ENCODE assay signal across 8 cellular contexts in genomic region chr2:105344704-105345345, GRCh38. TPM values are rescaled to one million over a fixed set of nuclear protein-coding genes. Genes with fewer than 3 reads are reported as not detected.
DNase-seq lines count a peak whose midpoint lies in the region; ATAC-seq, FAIRE-seq and TF ChIP-seq lines count a peak whose summit lies in the region.

No MANE protein-coding gene starts in this region.

- no peaks in the 10 kb centered on the region for H3K4me1 ChIP-seq in CD4-positive, CD25-positive, alpha-beta regulatory T cell (ENCODE audit: control insufficient read depth, insufficient read depth, low read length, poor library complexity, severe bottlenecking)
- H3K4me1 ChIP-seq in adipocyte (ENCODE audit: control insufficient read depth, insufficient read depth, low read length): peaks cover 3% of the 10 kb centered on the region
- H3K4me1 ChIP-seq in right lobe of liver: peaks cover 0 to under 1% (median 0%) of the 10 kb centered on the region in 4 donors

- no peak overlapping the region for H3K4me3 Mint-ChIP-seq in CD4-positive, CD25-positive, alpha-beta regulatory T cell
- H3K4me3 Mint-ChIP-seq in activated CD4-positive, alpha-beta T cell treated with anti-CD3 and anti-CD28 coated beads, Interleukin-2, amount 10 ng/mL, durations not matched to agents 24 days and 14 days: no peak overlapping the region

- FAIRE-seq in frontal cortex (lab: Jason Lieb, UNC): no peak

- H3K36me3 ChIP-seq in CD4-positive, CD25-positive, alpha-beta regulatory T cell (ENCODE audit: control insufficient read depth, insufficient read depth, low read length): peaks cover 93% of the 10 kb centered on the region
- H3K36me3 ChIP-seq in adipocyte (ENCODE audit: control insufficient read depth, insufficient read depth, low read length, severe bottlenecking) (peaks cover 97% of the 10 kb centered on the region), right lobe of liver (peaks cover 0 to 81% (median 27%) of the 10 kb centered on the region in 4 donors)

- no peak overlapping the region for H3K27ac Mint-ChIP-seq in CD4-positive, CD25-positive, alpha-beta regulatory T cell
- no peak overlapping the region for H3K27ac Mint-ChIP-seq in activated CD4-positive, alpha-beta T cell treated with anti-CD3 and anti-CD28 coated beads, Interleukin-2, amount 10 ng/mL, durations not matched to agents 24 days and 14 days

- TF ChIP-seq POLR2A in right lobe of liver (IDR thresholded peaks at IDR 0.05): no peak

- peaks cover 37% of the 10 kb centered on the region for H3K36me3 Mint-ChIP-seq in CD4-positive, CD25-positive, alpha-beta regulatory T cell
- peaks cover 56% of the 10 kb centered on the region for H3K36me3 Mint-ChIP-seq in activated CD4-positive, alpha-beta T cell treated with anti-CD3 and anti-CD28 coated beads, Interleukin-2, amount 10 ng/mL, durations not matched to agents 24 days and 14 days (ENCODE audit: low read depth)

- H3K27ac ChIP-seq in CD4-positive, CD25-positive, alpha-beta regulatory T cell (ENCODE audit: insufficient read depth, low read length, poor library complexity, severe bottlenecking): no peak overlapping the region
- no peak overlapping the region for H3K27ac ChIP-seq in right lobe of liver

- H3K9ac ChIP-seq in adipocyte (ENCODE audit: low read length): no peak overlapping the region

- 49% methylated on average over 4 of the region's 4 CpGs for WGBS in right lobe of liver (ENCODE audit: insufficient coverage, low coverage, low lambda C conversion rate, missing lambda C conversion rate)

- H3K9me3 Mint-ChIP-seq in CD4-positive, CD25-positive, alpha-beta regulatory T cell: no peaks in the 10 kb centered on the region
- no peaks in the 10 kb centered on the region for H3K9me3 Mint-ChIP-seq in activated CD4-positive, alpha-beta T cell treated with anti-CD3 and anti-CD28 coated beads, Interleukin-2, amount 10 ng/mL, durations not matched to agents 24 days and 14 days

- no peaks in the 10 kb centered on the region for H3K9me3 ChIP-seq in CD4-positive, CD25-positive, alpha-beta regulatory T cell (ENCODE audit: control insufficient read depth in 2 of 2, low read length in 2 of 2)
- no peaks in the 10 kb centered on the region for H3K9me3 ChIP-seq in adipocyte (ENCODE audit: control insufficient read depth, low read length)
- H3K9me3 ChIP-seq in right lobe of liver: no peaks in the 10 kb centered on the region

- intact Hi-C loops in right lobe of liver (cut with DNase I): no loop called here
- intact Hi-C loops in activated CD4-positive, alpha-beta T cell treated with anti-CD3 and anti-CD28 coated beads, Interleukin-2, amount 10 ng/mL, durations not matched to agents 24 days and 14 days (cut with micrococcal nuclease): loop anchor here (1.0 kb wide), 1 partner anchor 176 kb away; no protein-coding TSS in a partner anchor

- no peak overlapping the region for H3K4me3 ChIP-seq in CD4-positive, CD25-positive, alpha-beta regulatory T cell (ENCODE audit: low read depth, low read length)
- H3K4me3 ChIP-seq in adipocyte (ENCODE audit: low read length) (no peak overlapping the region), right lobe of liver (no peak overlapping the region)

- no peak for ATAC-seq in CD4-positive, CD25-positive, alpha-beta regulatory T cell (ENCODE audit: low read depth in 2 of 2)
- peak; percentile 46 to 64 (median 54) for ATAC-seq in right lobe of liver

- peaks cover 9 to 21% (median 13%) of the 10 kb centered on the region in 4 donors for H3K4me1 Mint-ChIP-seq in CD4-positive, CD25-positive, alpha-beta regulatory T cell
- H3K4me1 Mint-ChIP-seq in activated CD4-positive, alpha-beta T cell treated with anti-CD3 and anti-CD28 coated beads, Interleukin-2, amount 10 ng/mL, durations not matched to agents 24 days and 14 days: peaks cover 2% of the 10 kb centered on the region

- in situ Hi-C loops in KBM-7 (cut with MboI; ENCODE audit: low pct_unique_long_range_greater_than_20kb, low sequenced_read_pairs): no loop called here

- peak; percentile 40 to 54 (median 49) for TF ChIP-seq CTCF in right lobe of liver (IDR thresholded peaks at IDR 0.05)

- no peaks in the 10 kb centered on the region for H3K27me3 Mint-ChIP-seq in CD4-positive, CD25-positive, alpha-beta regulatory T cell
- no peaks in the 10 kb centered on the region for H3K27me3 Mint-ChIP-seq in activated CD4-positive, alpha-beta T cell treated with anti-CD3 and anti-CD28 coated beads, Interleukin-2, amount 10 ng/mL, durations not matched to agents 24 days and 14 days

- no peaks in the 10 kb centered on the region for H3K27me3 ChIP-seq in CD4-positive, CD25-positive, alpha-beta regulatory T cell (ENCODE audit: control insufficient read depth, insufficient read depth, low read length)
- no peaks in the 10 kb centered on the region for H3K27me3 ChIP-seq in adipocyte (replicated peaks; ENCODE audit: control insufficient read depth, insufficient read depth, low read length)
- no peaks in the 10 kb centered on the region for H3K27me3 ChIP-seq in right lobe of liver

- DNase-seq in CD4-positive, CD25-positive, alpha-beta regulatory T cell: peak in 2 of 3 donors; percentile 39 to 59
- DNase-seq in KBM-7 (peak; percentile 27), adipocyte (ENCODE audit: low read depth) (peak; percentile 83), right lobe of liver (no peak), T1000 (lab: John Stamatoyannopoulos, UW) (no peak), frontal cortex (ENCODE audit: low spot score in 2 of 2) (no peak), GM19240 (ENCODE audit: insufficient read length, low spot score) (no peak)
- DNase-seq in activated CD4-positive, alpha-beta T cell treated with anti-CD3 and anti-CD28 coated beads, Interleukin-2, amount 10 ng/mL, durations not matched to agents 24 days and 14 days: no peak

RNA-seq across cellular contexts. Expression of gene C2orf49, which starts 7.5 kb away (rescaled TPM):
- 19.5 TPM for total RNA-seq in CD4-positive, CD25-positive, alpha-beta regulatory T cell
- 10 to 100 TPM; 11.0 to 13.4 (median 11.4) TPM for polyA plus RNA-seq in CD4-positive, CD25-positive, alpha-beta regulatory T cell
- total RNA-seq in right lobe of liver (1 to 10 TPM; 3.9 to 7.4 (median 6.4) TPM), frontal cortex (29.8 TPM)
- 20.8 and 25.5 TPM in 2 replicates for total RNA-seq in activated CD4-positive, alpha-beta T cell treated with anti-CD3 and anti-CD28 coated beads, Interleukin-2, amount 10 ng/mL, durations not matched to agents 24 days and 14 days

RNA-seq across cellular contexts. Expression of gene TGFBRAP1, which starts 15.3 kb away (rescaled TPM):
- 21.0 TPM for total RNA-seq in CD4-positive, CD25-positive, alpha-beta regulatory T cell
- polyA plus RNA-seq in CD4-positive, CD25-positive, alpha-beta regulatory T cell: 10 to 100 TPM; 13.9 to 20.0 (median 16.5) TPM
- total RNA-seq in right lobe of liver (10 to 100 TPM in 2 of 6 experiments, 1 to 10 TPM in 4; 5.7 to 11.2 (median 7.1) TPM), frontal cortex (20.4 TPM)
- total RNA-seq in activated CD4-positive, alpha-beta T cell treated with anti-CD3 and anti-CD28 coated beads, Interleukin-2, amount 10 ng/mL, durations not matched to agents 24 days and 14 days: 26.2 and 26.5 TPM in 2 replicates

RNA-seq across cellular contexts. Expression of gene FHL2, which starts 54.0 kb away (rescaled TPM):
- total RNA-seq in CD4-positive, CD25-positive, alpha-beta regulatory T cell: 0.57 TPM
- polyA plus RNA-seq in CD4-positive, CD25-positive, alpha-beta regulatory T cell: 1 to 10 TPM in 3 of 4 donors, under 1 TPM in 1; 0.76 to 2.0 (median 1.2) TPM
- total RNA-seq in right lobe of liver (10 to 100 TPM in 3 of 6 experiments, 1 to 10 TPM in 3; 4.2 to 36.6 (median 12.0) TPM), frontal cortex (2.4 TPM)
- total RNA-seq in activated CD4-positive, alpha-beta T cell treated with anti-CD3 and anti-CD28 coated beads, Interleukin-2, amount 10 ng/mL, durations not matched to agents 24 days and 14 days: 2.4 and 3.8 TPM in 2 replicates

Comparison
In these comparisons a context has a peak if more than half of its experiments do, and no peak if none do; other contexts are left out.
1. ATAC-seq: peak in right lobe of liver (4 of 4); none in CD4-positive, CD25-positive, alpha-beta regulatory T cell (0 of 2).
2. DNase-seq: peak in CD4-positive, CD25-positive, alpha-beta regulatory T cell (2 of 3), KBM-7 (single experiment) and adipocyte (single experiment); none in right lobe of liver (0 of 3), T1000 (single experiment), activated CD4-positive, alpha-beta T cell treated with anti-CD3 and anti-CD28 coated beads, Interleukin-2, amount 10 ng/mL, durations not matched to agents 24 days and 14 days (single experiment), frontal cortex (0 of 2) and GM19240 (single experiment).